In the genomic region with DNA sequence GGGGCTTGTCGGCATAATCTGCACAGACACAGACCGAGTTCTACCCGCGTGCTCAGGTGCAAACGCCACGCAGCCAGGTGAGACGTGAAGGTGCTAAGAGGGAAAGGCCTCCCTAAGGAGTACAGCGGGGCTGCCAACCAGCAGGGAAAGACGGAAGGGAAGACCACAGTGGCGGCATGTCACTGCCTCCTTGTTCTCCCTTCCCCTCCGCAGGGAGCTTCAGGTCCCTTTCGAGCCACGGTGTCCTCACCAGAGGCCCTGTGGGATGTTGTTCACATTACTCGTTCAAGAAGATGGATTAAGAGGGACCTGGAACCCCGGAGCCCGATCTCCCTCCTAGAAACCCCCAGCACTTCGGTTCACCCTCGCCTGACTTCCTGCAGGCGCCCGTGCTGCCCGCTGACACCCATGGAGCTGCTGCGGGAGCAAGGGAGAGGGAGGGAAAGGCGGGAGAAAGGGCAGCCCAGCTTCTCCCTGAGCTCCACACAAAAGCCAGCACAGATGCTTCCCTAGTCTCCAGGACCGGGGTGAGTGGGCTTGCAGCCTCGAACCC, we compare ENCODE assay signal across 8 cellular contexts. TPM values are rescaled to one million over a fixed set of nuclear protein-coding genes. Genes with fewer than 3 reads are reported as not detected.
DNase-seq lines count a peak whose midpoint lies in the region; ATAC-seq and TF ChIP-seq lines count a peak whose summit lies in the region.

No MANE protein-coding gene starts in this region.

- H3K4me1 ChIP-seq in parathyroid adenoma = peaks cover 3% of the 10 kb centered on the region

- H3K4me2 ChIP-seq in parathyroid adenoma (ENCODE audit: low read length) = peak overlapping the region; percentile 90

- peaks cover 12% of the 10 kb centered on the region for H3K79me2 ChIP-seq in parathyroid adenoma

- peak overlapping the region; percentile 55 for H3K9ac ChIP-seq in parathyroid adenoma

- H3K4me3 ChIP-seq in parathyroid adenoma (ENCODE audit: low read depth, low read length) = peak overlapping the region; percentile 87

- no peak for TF ChIP-seq CTCF in parathyroid adenoma (IDR thresholded peaks at IDR 0.05)

- no peaks in the 10 kb centered on the region for H3K27me3 ChIP-seq in parathyroid adenoma (ENCODE audit: control insufficient read depth, insufficient read depth, low read length)

- peak overlapping the region; percentile 61 for H3K27ac ChIP-seq in parathyroid adenoma

- POLR2A ChIA-PET in activated CD4-positive, alpha-beta memory T cell treated with anti-CD3 and anti-CD28 coated beads for 36 hours (lab: Charles Lee) = interaction anchor here (0.6 to 1.2 kb wide), 3 partner anchors 11 to 134 kb away, joined by 3 read pairs; no protein-coding TSS in a partner anchor

- peak overlapping the region; percentile 87 for H3K4me3 Mint-ChIP-seq in activated CD8-positive, alpha-beta memory T cell treated with anti-CD3 and anti-CD28 coated beads, Interleukin-2, amount 10 ng/mL, durations not matched to agents 7 days and 5 days
- H3K4me3 Mint-ChIP-seq in activated CD4-positive, alpha-beta memory T cell treated with anti-CD3 and anti-CD28 coated beads for 36 hours = peak overlapping the region; percentile 85

- no peaks in the 10 kb centered on the region for H3K9me3 ChIP-seq in parathyroid adenoma (ENCODE audit: control insufficient read depth, low read length)

- peaks cover 36% of the 10 kb centered on the region for H3K4me1 Mint-ChIP-seq in activated CD8-positive, alpha-beta memory T cell treated with anti-CD3 and anti-CD28 coated beads, Interleukin-2, amount 10 ng/mL, durations not matched to agents 7 days and 5 days
- H3K4me1 Mint-ChIP-seq in activated CD4-positive, alpha-beta memory T cell treated with anti-CD3 and anti-CD28 coated beads for 36 hours (ENCODE audit: low read depth) = peaks cover 25% of the 10 kb centered on the region

- CTCF ChIA-PET in activated CD8-positive, alpha-beta memory T cell treated with anti-CD3 and anti-CD28 coated beads, Interleukin-2, amount 10 ng/mL, durations not matched to agents 7 days and 5 days (lab: Charles Lee) = interaction anchor here (1.2 to 2.1 kb wide), 4 partner anchors 13 to 588 kb away, joined by 3 to 7 read pairs (median 4); no protein-coding TSS in a partner anchor
- CTCF ChIA-PET in activated CD4-positive, alpha-beta memory T cell treated with anti-CD3 and anti-CD28 coated beads for 36 hours (lab: Charles Lee) = interaction anchor here (0.6 to 3.5 kb wide), 7 partner anchors 10 to 753 kb away, joined by 3 to 20 read pairs (median 4); no protein-coding TSS in a partner anchor

- ATAC-seq in activated CD8-positive, alpha-beta memory T cell treated with anti-CD3 and anti-CD28 coated beads, Interleukin-2, amount 10 ng/mL, durations not matched to agents 7 days and 5 days = peak; percentile 9

- intact Hi-C loops in activated CD4-positive, alpha-beta memory T cell treated with anti-CD3 and anti-CD28 coated beads for 36 hours (cut with micrococcal nuclease) = loop anchor here (5.0 kb wide), 2 partner anchors 220 to 280 kb away; partner anchors contain the start of gene CEP72

- DNase-seq in activated CD8-positive, alpha-beta memory T cell treated with anti-CD3 and anti-CD28 coated beads, Interleukin-2, amount 10 ng/mL, durations not matched to agents 7 days and 5 days = peak; percentile 46
- DNase-seq in activated CD8-positive, alpha-beta memory T cell treated with anti-CD3 and anti-CD28 coated beads, Interleukin-2, amount 50 U/mL, for 4 hours = no peak
- DNase-seq in HK-2 (ENCODE audit: unreplicated experiment) (peak; percentile 22), germinal center (ENCODE audit: low spot score) (peak; percentile 49), COLO829 (ENCODE audit: low spot score) (no peak)
- peak; percentile 26 for DNase-seq in activated CD4-positive, alpha-beta memory T cell treated with anti-CD3 and anti-CD28 coated beads for 36 hours
- no peak for DNase-seq in NK-92 treated with Interleukin-12 subunit alpha and Interleukin-12 subunit beta, amount 100 ng/mL, for 24 hours (lab: John Stamatoyannopoulos, UW)

- H3K9me3 Mint-ChIP-seq in activated CD8-positive, alpha-beta memory T cell treated with anti-CD3 and anti-CD28 coated beads, Interleukin-2, amount 10 ng/mL, durations not matched to agents 7 days and 5 days (ENCODE audit: low read depth) = no peaks in the 10 kb centered on the region
- H3K9me3 Mint-ChIP-seq in activated CD4-positive, alpha-beta memory T cell treated with anti-CD3 and anti-CD28 coated beads for 36 hours = no peaks in the 10 kb centered on the region

- H3K36me3 ChIP-seq in parathyroid adenoma (ENCODE audit: control insufficient read depth, insufficient read depth, low read length) = no peaks in the 10 kb centered on the region

- peaks cover 53% of the 10 kb centered on the region for H3K36me3 Mint-ChIP-seq in activated CD8-positive, alpha-beta memory T cell treated with anti-CD3 and anti-CD28 coated beads, Interleukin-2, amount 10 ng/mL, durations not matched to agents 7 days and 5 days
- peaks cover 53% of the 10 kb centered on the region for H3K36me3 Mint-ChIP-seq in activated CD4-positive, alpha-beta memory T cell treated with anti-CD3 and anti-CD28 coated beads for 36 hours

- peak overlapping the region; percentile 95 for H3K27ac Mint-ChIP-seq in activated CD8-positive, alpha-beta memory T cell treated with anti-CD3 and anti-CD28 coated beads, Interleukin-2, amount 10 ng/mL, durations not matched to agents 7 days and 5 days
- H3K27ac Mint-ChIP-seq in activated CD4-positive, alpha-beta memory T cell treated with anti-CD3 and anti-CD28 coated beads for 36 hours = peak overlapping the region; percentile 84

- peak overlapping the region; percentile 85 for H2AFZ ChIP-seq in parathyroid adenoma

- H3K27me3 Mint-ChIP-seq in activated CD8-positive, alpha-beta memory T cell treated with anti-CD3 and anti-CD28 coated beads, Interleukin-2, amount 10 ng/mL, durations not matched to agents 7 days and 5 days = no peaks in the 10 kb centered on the region
- no peaks in the 10 kb centered on the region for H3K27me3 Mint-ChIP-seq in activated CD4-positive, alpha-beta memory T cell treated with anti-CD3 and anti-CD28 coated beads for 36 hours

RNA-seq across cellular contexts. Expression of gene BRD9, which starts 0.7 kb away (rescaled TPM):
- 10 to 100 TPM; 58.6 to 64.7 TPM for total RNA-seq in activated CD8-positive, alpha-beta memory T cell treated with anti-CD3 and anti-CD28 coated beads, Interleukin-2, amount 10 ng/mL, durations not matched to agents 7 days and 5 days
- 10 to 100 TPM; 43.1 to 50.7 TPM for total RNA-seq in activated CD4-positive, alpha-beta memory T cell treated with anti-CD3 and anti-CD28 coated beads for 36 hours

RNA-seq across cellular contexts. Expression of gene TRIP13, which starts 0.8 kb away (rescaled TPM):
- total RNA-seq in activated CD8-positive, alpha-beta memory T cell treated with anti-CD3 and anti-CD28 coated beads, Interleukin-2, amount 10 ng/mL, durations not matched to agents 7 days and 5 days = 10 to 100 TPM; 33.0 to 38.8 TPM
- 10 to 100 TPM; 32.4 to 33.9 TPM for total RNA-seq in activated CD4-positive, alpha-beta memory T cell treated with anti-CD3 and anti-CD28 coated beads for 36 hours

RNA-seq across cellular contexts. Expression of gene ZDHHC11, which starts 41.1 kb away (rescaled TPM):
- total RNA-seq in activated CD8-positive, alpha-beta memory T cell treated with anti-CD3 and anti-CD28 coated beads, Interleukin-2, amount 10 ng/mL, durations not matched to agents 7 days and 5 days = 10 to 100 TPM in 1 of 2 experiments, 1 to 10 TPM in 1; 9.9 to 10.6 TPM
- total RNA-seq in activated CD4-positive, alpha-beta memory T cell treated with anti-CD3 and anti-CD28 coated beads for 36 hours = 1 to 10 TPM; 6.2 to 7.9 TPM

Comparison
In these comparisons a context has a peak if more than half of its experiments do, and no peak if none do; other contexts are left out.
1. DNase-seq: peak in activated CD8-positive, alpha-beta memory T cell treated with anti-CD3 and anti-CD28 coated beads, Interleukin-2, amount 10 ng/mL, durations not matched to agents 7 days and 5 days (single experiment), HK-2 (single experiment), activated CD4-positive, alpha-beta memory T cell treated with anti-CD3 and anti-CD28 coated beads for 36 hours (single experiment) and germinal center (single experiment); none in activated CD8-positive, alpha-beta memory T cell treated with anti-CD3 and anti-CD28 coated beads, Interleukin-2, amount 50 U/mL, for 4 hours (single experiment), COLO829 (single experiment) and NK-92 treated with Interleukin-12 subunit alpha and Interleukin-12 subunit beta, amount 100 ng/mL, for 24 hours (single experiment).